27 cellular contexts compared by ENCODE assay signal in genomic region chr15:58252586-58253323, GRCh38.
"Had no signal": no experiment of that assay in that cellular context is flagged by ENCODE, and none has a peak within 500 bp of the region (broad histone marks: within the 10 kb centered on the region; RNA-seq: fewer than 3 reads in every experiment).

No MANE protein-coding gene starts in this region.

- H3K4me1 ChIP-seq: parathyroid adenoma, tibial nerve, uterus had no signal

- H3K79me2 ChIP-seq: parathyroid adenoma had no signal

- FAIRE-seq: endometrium had no signal

- ATAC-seq: left colon; lower lobe of right lung; natural killer cell treated with Interleukin-12 subunit alpha and Interleukin-12 subunit beta and Interleukin-15 and Interleukin-18, amount 100 ng/mL, for 72 hours; sciatic nerve; stimulated activated memory B cell treated with anti-CD40 and anti-IgM and Interleukin-4, amounts not matched to agents 10 μg/mL and 1 μg/mL and 100 μg/mL, for 72 hours; stimulated activated naive CD8-positive, alpha-beta T cell treated with anti-CD3 and anti-CD28 coated beads, Interleukin-15, Interleukin-2, amounts not matched to agents 100 U/mL and 50 U/mL, for 24 hours had no signal

- H3K4me3 ChIP-seq: coronary artery, esophagus squamous epithelium, left ventricle myocardium inferior, lower lobe of right lung, thoracic aorta, tibial nerve, upper lobe of left lung, uterus had no signal

- DNase-seq: dermis blood vessel endothelial cell; effector memory CD4-positive, alpha-beta T cell; erythroblast; esophagus squamous epithelium; foreskin melanocyte; hypothalamus; immature natural killer cell; islet precursor cell; kidney glomerular epithelial cell; left colon; left ventricle myocardium inferior; lower lobe of right lung; naive B cell; stimulated activated CD4-positive, alpha-beta T cell treated with anti-CD3 and anti-CD28 coated beads, Interleukin-2, amount 100 ng/mL, for 24 hours; stimulated activated CD4-positive, alpha-beta T cell treated with anti-CD3 and anti-CD28 coated beads, Interleukin-4, amount 100 ng/mL, for 24 hours; stimulated activated naive CD8-positive, alpha-beta T cell treated with anti-CD3 and anti-CD28 coated beads, Interleukin-15, Interleukin-2, amounts not matched to agents 100 U/mL and 50 U/mL, for 24 hours; substantia nigra; upper lobe of left lung; uterus had no signal

- H3K9ac ChIP-seq: parathyroid adenoma had no signal

- H3K36me3 ChIP-seq: esophagus squamous epithelium, left ventricle myocardium inferior, lower lobe of right lung, thoracic aorta, tibial nerve, upper lobe of left lung, uterus had no signal

- H3K9me3 ChIP-seq: lower lobe of right lung, thoracic aorta, uterus had no signal

- H2AFZ ChIP-seq: parathyroid adenoma had no signal

- H3K27ac ChIP-seq: coronary artery, esophagus squamous epithelium, left ventricle myocardium inferior, lower lobe of right lung, parathyroid adenoma, thoracic aorta, tibial nerve, upper lobe of left lung, uterus had no signal

- H3K27me3 ChIP-seq: tibial nerve, upper lobe of left lung, uterus had no signal
